1 cellular context compared by ENCODE assay signal in the genomic region with DNA sequence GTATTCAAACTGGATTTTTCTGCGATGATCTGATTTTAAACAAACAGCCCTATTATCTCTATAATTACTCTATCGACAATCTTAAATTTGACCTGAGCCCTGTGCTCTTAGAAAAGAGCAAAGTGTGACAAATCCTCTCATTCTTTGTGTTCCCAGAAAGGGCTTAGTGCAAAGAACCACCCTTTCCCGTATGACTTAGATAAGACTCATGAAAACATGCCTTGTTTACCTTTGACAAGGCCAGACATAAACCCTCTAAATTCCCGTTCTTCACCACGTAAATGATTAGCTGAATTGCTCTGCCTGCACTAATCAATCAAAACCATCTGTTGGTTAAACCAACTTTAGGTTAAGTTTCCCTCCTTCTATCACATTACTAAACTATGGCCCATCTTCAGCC.
TF ChIP-seq lines count a peak whose summit lies in the region.

No MANE protein-coding gene starts in this region.

TF ChIP-seq in HepG2, 621 proteins besides CTCF, POLR2A, EP300 and RAD21 (continued from another document and continues in another):
- TF ChIP-seq, protein P1, sequence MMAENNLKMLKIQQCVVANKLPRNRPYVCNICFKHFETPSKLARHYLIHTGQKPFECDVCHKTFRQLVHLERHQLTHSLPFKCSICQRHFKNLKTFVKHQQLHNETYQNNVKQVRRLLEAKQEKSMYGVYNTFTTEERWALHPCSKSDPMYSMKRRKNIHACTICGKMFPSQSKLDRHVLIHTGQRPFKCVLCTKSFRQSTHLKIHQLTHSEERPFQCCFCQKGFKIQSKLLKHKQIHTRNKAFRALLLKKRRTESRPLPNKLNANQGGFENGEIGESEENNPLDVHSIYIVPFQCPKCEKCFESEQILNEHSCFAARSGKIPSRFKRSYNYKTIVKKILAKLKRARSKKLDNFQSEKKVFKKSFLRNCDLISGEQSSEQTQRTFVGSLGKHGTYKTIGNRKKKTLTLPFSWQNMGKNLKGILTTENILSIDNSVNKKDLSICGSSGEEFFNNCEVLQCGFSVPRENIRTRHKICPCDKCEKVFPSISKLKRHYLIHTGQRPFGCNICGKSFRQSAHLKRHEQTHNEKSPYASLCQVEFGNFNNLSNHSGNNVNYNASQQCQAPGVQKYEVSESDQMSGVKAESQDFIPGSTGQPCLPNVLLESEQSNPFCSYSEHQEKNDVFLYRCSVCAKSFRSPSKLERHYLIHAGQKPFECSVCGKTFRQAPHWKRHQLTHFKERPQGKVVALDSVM (CRISPR knock-in tag; IDR thresholded peaks at IDR 0.05), result no peak
- no peak for TF ChIP-seq ZFY (CRISPR knock-in tag; IDR thresholded peaks at IDR 0.05)
- peak; percentile 44; the same call in 1 of the 2 replicates for TF ChIP-seq ZNF331 (CRISPR knock-in tag; IDR thresholded peaks at IDR 0.05)
- no peak for TF ChIP-seq ASH2L (IDR thresholded peaks at IDR 0.05; ENCODE audit: insufficient read length, low read depth, low read length)
- TF ChIP-seq, protein P2, sequence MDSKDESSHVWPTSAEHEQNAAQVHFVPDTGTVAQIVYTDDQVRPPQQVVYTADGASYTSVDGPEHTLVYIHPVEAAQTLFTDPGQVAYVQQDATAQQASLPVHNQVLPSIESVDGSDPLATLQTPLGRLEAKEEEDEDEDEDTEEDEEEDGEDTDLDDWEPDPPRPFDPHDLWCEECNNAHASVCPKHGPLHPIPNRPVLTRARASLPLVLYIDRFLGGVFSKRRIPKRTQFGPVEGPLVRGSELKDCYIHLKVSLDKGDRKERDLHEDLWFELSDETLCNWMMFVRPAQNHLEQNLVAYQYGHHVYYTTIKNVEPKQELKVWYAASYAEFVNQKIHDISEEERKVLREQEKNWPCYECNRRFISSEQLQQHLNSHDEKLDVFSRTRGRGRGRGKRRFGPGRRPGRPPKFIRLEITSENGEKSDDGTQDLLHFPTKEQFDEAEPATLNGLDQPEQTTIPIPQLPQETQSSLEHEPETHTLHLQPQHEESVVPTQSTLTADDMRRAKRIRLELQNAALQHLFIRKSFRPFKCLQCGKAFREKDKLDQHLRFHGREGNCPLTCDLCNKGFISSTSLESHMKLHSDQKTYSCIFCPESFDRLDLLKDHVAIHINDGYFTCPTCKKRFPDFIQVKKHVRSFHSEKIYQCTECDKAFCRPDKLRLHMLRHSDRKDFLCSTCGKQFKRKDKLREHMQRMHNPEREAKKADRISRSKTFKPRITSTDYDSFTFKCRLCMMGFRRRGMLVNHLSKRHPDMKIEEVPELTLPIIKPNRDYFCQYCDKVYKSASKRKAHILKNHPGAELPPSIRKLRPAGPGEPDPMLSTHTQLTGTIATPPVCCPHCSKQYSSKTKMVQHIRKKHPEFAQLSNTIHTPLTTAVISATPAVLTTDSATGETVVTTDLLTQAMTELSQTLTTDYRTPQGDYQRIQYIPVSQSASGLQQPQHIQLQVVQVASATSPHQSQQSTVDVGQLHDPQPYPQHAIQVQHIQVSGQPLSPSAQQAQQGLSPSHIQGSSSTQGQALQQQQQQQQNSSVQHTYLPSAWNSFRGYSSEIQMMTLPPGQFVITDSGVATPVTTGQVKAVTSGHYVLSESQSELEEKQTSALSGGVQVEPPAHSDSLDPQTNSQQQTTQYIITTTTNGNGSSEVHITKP (CRISPR knock-in tag; IDR thresholded peaks at IDR 0.05; ENCODE audit: low read depth), result no peak
- TF ChIP-seq FOSL1 (CRISPR knock-in tag; IDR thresholded peaks at IDR 0.05; ENCODE audit: borderline replicate concordance), result no peak
- no peak for TF ChIP-seq TAF1 (CRISPR knock-in tag; IDR thresholded peaks at IDR 0.05)
- peak; percentile 51; the same call in 1 of the 2 replicates for TF ChIP-seq FOXO1 (CRISPR knock-in tag; IDR thresholded peaks at IDR 0.05)
- TF ChIP-seq SOX6 (IDR thresholded peaks at IDR 0.05), result no peak
- TF ChIP-seq SOX6 (CRISPR knock-in tag; IDR thresholded peaks at IDR 0.05), result peak; percentile 66
- no peak for TF ChIP-seq DNMT3B (CRISPR knock-in tag; conservative IDR thresholded peaks at IDR 0.05)
- no peak for TF ChIP-seq TBL1XR1 (IDR thresholded peaks at IDR 0.05; ENCODE audit: borderline replicate concordance, low read length, partially characterized antibody)
- TF ChIP-seq ZNF34 (CRISPR knock-in tag; IDR thresholded peaks at IDR 0.05; ENCODE audit: borderline replicate concordance), result no peak
- TF ChIP-seq ZNF891 (CRISPR knock-in tag; IDR thresholded peaks at IDR 0.05), result no peak
- no peak for TF ChIP-seq AGO2 (optimal IDR thresholded peaks at IDR 0.05; ENCODE audit: low read depth, low read length)
- TF ChIP-seq ZNF660 (CRISPR knock-in tag; IDR thresholded peaks at IDR 0.05; ENCODE audit: borderline replicate concordance, low read depth), result no peak
- no peak for TF ChIP-seq TCF7 (IDR thresholded peaks at IDR 0.05; ENCODE audit: low read depth)
- TF ChIP-seq ONECUT2 (CRISPR knock-in tag; IDR thresholded peaks at IDR 0.05), result no peak
- no peak for TF ChIP-seq DR1 (CRISPR knock-in tag; IDR thresholded peaks at IDR 0.05)
- TF ChIP-seq ZBTB4 (CRISPR knock-in tag; IDR thresholded peaks at IDR 0.05; ENCODE audit: borderline replicate concordance), result no peak
- TF ChIP-seq CBX2 (IDR thresholded peaks at IDR 0.05; ENCODE audit: low read depth, low read length), result no peak
- TF ChIP-seq CBX2 (CRISPR knock-in tag; IDR thresholded peaks at IDR 0.05; ENCODE audit: low read depth), result no peak
- TF ChIP-seq MBNL3 (CRISPR knock-in tag; conservative IDR thresholded peaks at IDR 0.05), result no peak
- no peak for TF ChIP-seq TFAP4 (IDR thresholded peaks at IDR 0.05; ENCODE audit: borderline replicate concordance, low read depth)
- TF ChIP-seq, protein P3, sequence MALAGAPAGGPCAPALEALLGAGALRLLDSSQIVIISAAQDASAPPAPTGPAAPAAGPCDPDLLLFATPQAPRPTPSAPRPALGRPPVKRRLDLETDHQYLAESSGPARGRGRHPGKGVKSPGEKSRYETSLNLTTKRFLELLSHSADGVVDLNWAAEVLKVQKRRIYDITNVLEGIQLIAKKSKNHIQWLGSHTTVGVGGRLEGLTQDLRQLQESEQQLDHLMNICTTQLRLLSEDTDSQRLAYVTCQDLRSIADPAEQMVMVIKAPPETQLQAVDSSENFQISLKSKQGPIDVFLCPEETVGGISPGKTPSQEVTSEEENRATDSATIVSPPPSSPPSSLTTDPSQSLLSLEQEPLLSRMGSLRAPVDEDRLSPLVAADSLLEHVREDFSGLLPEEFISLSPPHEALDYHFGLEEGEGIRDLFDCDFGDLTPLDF (CRISPR knock-in tag; IDR thresholded peaks at IDR 0.05), result no peak
- TF ChIP-seq, protein P4, sequence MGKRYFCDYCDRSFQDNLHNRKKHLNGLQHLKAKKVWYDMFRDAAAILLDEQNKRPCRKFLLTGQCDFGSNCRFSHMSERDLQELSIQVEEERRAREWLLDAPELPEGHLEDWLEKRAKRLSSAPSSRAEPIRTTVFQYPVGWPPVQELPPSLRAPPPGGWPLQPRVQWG (CRISPR knock-in tag; IDR thresholded peaks at IDR 0.05; ENCODE audit: borderline replicate concordance, low read depth), result no peak
- no peak for TF ChIP-seq KDM1A (CRISPR knock-in tag; IDR thresholded peaks at IDR 0.05)
- no peak for TF ChIP-seq ZSCAN30 (CRISPR knock-in tag; IDR thresholded peaks at IDR 0.05)
- TF ChIP-seq BCL6 (CRISPR knock-in tag; IDR thresholded peaks at IDR 0.05), result peak; percentile 59; the same call in 1 of the 2 replicates
- TF ChIP-seq, protein P5, sequence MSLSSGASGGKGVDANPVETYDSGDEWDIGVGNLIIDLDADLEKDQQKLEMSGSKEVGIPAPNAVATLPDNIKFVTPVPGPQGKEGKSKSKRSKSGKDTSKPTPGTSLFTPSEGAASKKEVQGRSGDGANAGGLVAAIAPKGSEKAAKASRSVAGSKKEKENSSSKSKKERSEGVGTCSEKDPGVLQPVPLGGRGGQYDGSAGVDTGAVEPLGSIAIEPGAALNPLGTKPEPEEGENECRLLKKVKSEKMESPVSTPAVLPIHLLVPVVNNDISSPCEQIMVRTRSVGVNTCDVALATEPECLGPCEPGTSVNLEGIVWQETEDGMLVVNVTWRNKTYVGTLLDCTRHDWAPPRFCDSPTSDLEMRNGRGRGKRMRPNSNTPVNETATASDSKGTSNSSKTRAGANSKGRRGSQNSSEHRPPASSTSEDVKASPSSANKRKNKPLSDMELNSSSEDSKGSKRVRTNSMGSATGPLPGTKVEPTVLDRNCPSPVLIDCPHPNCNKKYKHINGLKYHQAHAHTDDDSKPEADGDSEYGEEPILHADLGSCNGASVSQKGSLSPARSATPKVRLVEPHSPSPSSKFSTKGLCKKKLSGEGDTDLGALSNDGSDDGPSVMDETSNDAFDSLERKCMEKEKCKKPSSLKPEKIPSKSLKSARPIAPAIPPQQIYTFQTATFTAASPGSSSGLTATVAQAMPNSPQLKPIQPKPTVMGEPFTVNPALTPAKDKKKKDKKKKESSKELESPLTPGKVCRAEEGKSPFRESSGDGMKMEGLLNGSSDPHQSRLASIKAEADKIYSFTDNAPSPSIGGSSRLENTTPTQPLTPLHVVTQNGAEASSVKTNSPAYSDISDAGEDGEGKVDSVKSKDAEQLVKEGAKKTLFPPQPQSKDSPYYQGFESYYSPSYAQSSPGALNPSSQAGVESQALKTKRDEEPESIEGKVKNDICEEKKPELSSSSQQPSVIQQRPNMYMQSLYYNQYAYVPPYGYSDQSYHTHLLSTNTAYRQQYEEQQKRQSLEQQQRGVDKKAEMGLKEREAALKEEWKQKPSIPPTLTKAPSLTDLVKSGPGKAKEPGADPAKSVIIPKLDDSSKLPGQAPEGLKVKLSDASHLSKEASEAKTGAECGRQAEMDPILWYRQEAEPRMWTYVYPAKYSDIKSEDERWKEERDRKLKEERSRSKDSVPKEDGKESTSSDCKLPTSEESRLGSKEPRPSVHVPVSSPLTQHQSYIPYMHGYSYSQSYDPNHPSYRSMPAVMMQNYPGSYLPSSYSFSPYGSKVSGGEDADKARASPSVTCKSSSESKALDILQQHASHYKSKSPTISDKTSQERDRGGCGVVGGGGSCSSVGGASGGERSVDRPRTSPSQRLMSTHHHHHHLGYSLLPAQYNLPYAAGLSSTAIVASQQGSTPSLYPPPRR (CRISPR knock-in tag; IDR thresholded peaks at IDR 0.05; ENCODE audit: borderline replicate concordance), result peak; percentile 15; the same call in 1 of the 2 replicates
- no peak for TF ChIP-seq POGZ (CRISPR knock-in tag; IDR thresholded peaks at IDR 0.05)
- TF ChIP-seq HNF1A (IDR thresholded peaks at IDR 0.05; ENCODE audit: low read depth), result peak; percentile 50; the same call in 1 of the 2 replicates
- peak; percentile 81; the same call in 1 of the 2 replicates for TF ChIP-seq HNF1A (CRISPR knock-in tag; IDR thresholded peaks at IDR 0.05; ENCODE audit: borderline replicate concordance)
- no peak for TF ChIP-seq PRMT3 (CRISPR knock-in tag; IDR thresholded peaks at IDR 0.05; ENCODE audit: borderline replicate concordance, low read depth)
- TF ChIP-seq SRY (CRISPR knock-in tag; IDR thresholded peaks at IDR 0.05), result no peak
- TF ChIP-seq MXD3 (CRISPR knock-in tag; IDR thresholded peaks at IDR 0.05), result no peak
- no peak for TF ChIP-seq CENPX (CRISPR knock-in tag; IDR thresholded peaks at IDR 0.05)
- no peak for TF ChIP-seq FLYWCH1 (CRISPR knock-in tag; IDR thresholded peaks at IDR 0.05)
- no peak for TF ChIP-seq HOXD1 (CRISPR knock-in tag; IDR thresholded peaks at IDR 0.05)
